Comparison of ENCODE assay signal across 8 cellular contexts in genomic region chr6:446418-447366, GRCh38. TPM values are rescaled to one million over a fixed set of nuclear protein-coding genes. Genes with fewer than 3 reads are reported as not detected.
A peak's percentile ranks its signal among the peaks of the same experiment; 100 is the strongest.
DNase-seq lines count a peak whose midpoint lies in the region; ATAC-seq lines count a peak whose summit lies in the region.

No MANE protein-coding gene starts in this region.

- H3K27ac Mint-ChIP-seq in activated CD4-positive, alpha-beta T cell treated with anti-CD3 and anti-CD28 coated beads, Interleukin-2, amount 10 ng/mL, durations not matched to agents 7 days and 5 days, result peak overlapping the region; percentile 91
- H3K27ac Mint-ChIP-seq in activated naive CD8-positive, alpha-beta T cell treated with anti-CD3 and anti-CD28 coated beads, Interleukin-2, amount 50 U/mL, for 24 hours, result peak overlapping the region; percentile 93

- H3K9me3 Mint-ChIP-seq in activated CD4-positive, alpha-beta T cell treated with anti-CD3 and anti-CD28 coated beads, Interleukin-2, amount 10 ng/mL, durations not matched to agents 7 days and 5 days, result peaks cover 3% of the 10 kb centered on the region
- no peaks in the 10 kb centered on the region for H3K9me3 Mint-ChIP-seq in activated naive CD8-positive, alpha-beta T cell treated with anti-CD3 and anti-CD28 coated beads, Interleukin-2, amount 50 U/mL, for 24 hours

- POLR2A ChIA-PET in activated CD4-positive, alpha-beta T cell treated with anti-CD3 and anti-CD28 coated beads, Interleukin-2, amount 10 ng/mL, durations not matched to agents 7 days and 5 days (lab: Charles Lee), result interaction anchor here (0.6 to 0.9 kb wide), 4 partner anchors 15 to 65 kb away, joined by 3 read pairs; no protein-coding TSS in a partner anchor

- H3K27ac ChIP-seq in caudate nucleus (ENCODE audit: low read depth, low read length), result no peak overlapping the region

- peak; percentile 86 for ATAC-seq in activated naive CD8-positive, alpha-beta T cell treated with anti-CD3 and anti-CD28 coated beads, Interleukin-2, amount 50 U/mL, for 24 hours

- H3K36me3 Mint-ChIP-seq in activated CD4-positive, alpha-beta T cell treated with anti-CD3 and anti-CD28 coated beads, Interleukin-2, amount 10 ng/mL, durations not matched to agents 7 days and 5 days (ENCODE audit: low read depth), result peaks cover 4% of the 10 kb centered on the region
- H3K36me3 Mint-ChIP-seq in activated naive CD8-positive, alpha-beta T cell treated with anti-CD3 and anti-CD28 coated beads, Interleukin-2, amount 50 U/mL, for 24 hours (ENCODE audit: low read depth), result peaks cover 3% of the 10 kb centered on the region

- H3K27me3 Mint-ChIP-seq in activated CD4-positive, alpha-beta T cell treated with anti-CD3 and anti-CD28 coated beads, Interleukin-2, amount 10 ng/mL, durations not matched to agents 7 days and 5 days, result no peaks in the 10 kb centered on the region
- peaks cover 4% of the 10 kb centered on the region for H3K27me3 Mint-ChIP-seq in activated naive CD8-positive, alpha-beta T cell treated with anti-CD3 and anti-CD28 coated beads, Interleukin-2, amount 50 U/mL, for 24 hours

- CTCF ChIA-PET in activated CD4-positive, alpha-beta T cell treated with anti-CD3 and anti-CD28 coated beads, Interleukin-2, amount 10 ng/mL, durations not matched to agents 7 days and 5 days (lab: Charles Lee), result interaction anchor here (0.7 to 4.5 kb wide), 8 partner anchors 12 to 258 kb away, joined by 3 to 49 read pairs (median 3); partner anchors contain the start of gene IRF4

- DNase-seq in Daoy (ENCODE audit: low read depth), result peak; percentile 70
- peak; percentile 88 for DNase-seq in activated CD4-positive, alpha-beta T cell treated with anti-CD3 and anti-CD28 coated beads, Interleukin-2, amount 10 ng/mL, durations not matched to agents 7 days and 5 days
- DNase-seq in activated naive CD8-positive, alpha-beta T cell treated with anti-CD3 and anti-CD28 coated beads, Interleukin-2, amount 50 U/mL, for 24 hours, result peak; percentile 92
- DNase-seq in stimulated activated CD4-positive, alpha-beta T cell treated with anti-CD3 and anti-CD28 coated beads, Interleukin-4, amount 100 ng/mL, for 48 hours (ENCODE audit: low read depth in 2 of 2), result peak; percentile 83 to 91
- no peak for DNase-seq in cerebellar nuclear complex (lab: John Stamatoyannopoulos, UW)
- DNase-seq in NCI-H2171 (lab: John Stamatoyannopoulos, UW), result no peak
- DNase-seq in caudate nucleus (lab: John Stamatoyannopoulos, UW), result no peak
- DNase-seq in NCI-H2196 (lab: John Stamatoyannopoulos, UW; ENCODE audit: unreplicated experiment), result no peak

- H3K4me3 Mint-ChIP-seq in activated CD4-positive, alpha-beta T cell treated with anti-CD3 and anti-CD28 coated beads, Interleukin-2, amount 10 ng/mL, durations not matched to agents 7 days and 5 days, result peak overlapping the region; percentile 37
- peak overlapping the region; percentile 73 for H3K4me3 Mint-ChIP-seq in activated naive CD8-positive, alpha-beta T cell treated with anti-CD3 and anti-CD28 coated beads, Interleukin-2, amount 50 U/mL, for 24 hours

- H3K4me1 Mint-ChIP-seq in activated CD4-positive, alpha-beta T cell treated with anti-CD3 and anti-CD28 coated beads, Interleukin-2, amount 10 ng/mL, durations not matched to agents 7 days and 5 days, result peaks cover 70% of the 10 kb centered on the region
- peaks cover 51% of the 10 kb centered on the region for H3K4me1 Mint-ChIP-seq in activated naive CD8-positive, alpha-beta T cell treated with anti-CD3 and anti-CD28 coated beads, Interleukin-2, amount 50 U/mL, for 24 hours

RNA-seq across cellular contexts. Expression of gene IRF4, which starts 55.1 kb away (rescaled TPM):
- 0.23 TPM in 1 of 2 replicates, not detected in the other for total RNA-seq in Daoy (2014; rRNA removed; shearing (Covaris generic))
- 100 to 1,000 TPM; 111 to 126 TPM for total RNA-seq in activated CD4-positive, alpha-beta T cell treated with anti-CD3 and anti-CD28 coated beads, Interleukin-2, amount 10 ng/mL, durations not matched to agents 7 days and 5 days

Comparison
In these comparisons a context has a peak if more than half of its experiments do, and no peak if none do; other contexts are left out.
1. DNase-seq: peak in Daoy (single experiment), activated CD4-positive, alpha-beta T cell treated with anti-CD3 and anti-CD28 coated beads, Interleukin-2, amount 10 ng/mL, durations not matched to agents 7 days and 5 days (single experiment), activated naive CD8-positive, alpha-beta T cell treated with anti-CD3 and anti-CD28 coated beads, Interleukin-2, amount 50 U/mL, for 24 hours (single experiment) and stimulated activated CD4-positive, alpha-beta T cell treated with anti-CD3 and anti-CD28 coated beads, Interleukin-4, amount 100 ng/mL, for 48 hours (2 of 2); none in cerebellar nuclear complex (0 of 2), NCI-H2171 (single experiment), caudate nucleus (0 of 61) and NCI-H2196 (single experiment).
2. RNA of gene IRF4, which starts 55.1 kb away (total RNA-seq): 111 to 126 TPM in activated CD4-positive, alpha-beta T cell treated with anti-CD3 and anti-CD28 coated beads, Interleukin-2, amount 10 ng/mL, durations not matched to agents 7 days and 5 days; 0.23 TPM in Daoy; every median in the first group is over 10 times any median in the second.